ENCODE assay signal across 8 cellular contexts in genomic region chr19:10960314-10961072, GRCh38. TPM values are rescaled to one million over a fixed set of nuclear protein-coding genes. Genes with fewer than 3 reads are reported as not detected.
DNase-seq lines count a peak whose midpoint lies in the region; ATAC-seq and TF ChIP-seq lines count a peak whose summit lies in the region.

SMARCA4 (plus strand) TSS chr19:10961030; CDS start chr19:10984152, 23,122 bp downstream.

- intact Hi-C loops in activated CD4-positive, alpha-beta T cell treated with anti-CD3 and anti-CD28 coated beads for 36 hours (cut with DNase I, micrococcal nuclease): loop anchor here (1.0 to 10.0 kb wide), 20 partner anchors 32 to 1832 kb away; partner anchors contain the start of genes CDKN2D (in 2 of the 2), CARM1 (in 1 of the 2), DNMT1 (in 1 of the 2) and ELOF1 (in 1 of the 2)

- CTCF ChIA-PET in activated CD4-positive, alpha-beta T cell treated with anti-CD3 and anti-CD28 coated beads for 36 hours (lab: Charles Lee): interaction anchor here (0.8 to 3.9 kb wide), 3 partner anchors 16 to 476 kb away, joined by 3 to 24 read pairs (median 4); no protein-coding TSS in a partner anchor

- TF ChIP-seq POLR2A in GM19193 (IDR thresholded peaks at IDR 0.05; ENCODE audit: extremely low read depth, insufficient read depth, insufficient read length): peak; percentile 89

- no peak for TF ChIP-seq CTCF in chondrocyte (IDR thresholded peaks at IDR 0.05)
- no peak for TF ChIP-seq CTCF in kidney epithelial cell (IDR thresholded peaks at IDR 0.05; ENCODE audit: insufficient read depth, low read length, poor library complexity, severe bottlenecking)

- DNase-seq in AG20443 (ENCODE audit: low spot score): peak; percentile 100
- DNase-seq in NCI-H524 (lab: John Stamatoyannopoulos, UW): peak; percentile 90 to 98
- peak; percentile 99 for DNase-seq in activated CD4-positive, alpha-beta T cell treated with anti-CD3 and anti-CD28 coated beads for 36 hours
- peak; percentile 99 for DNase-seq in chondrocyte (ENCODE audit: low spot score)
- DNase-seq in kidney epithelial cell (ENCODE audit: low read depth): peak; percentile 68
- peak; percentile 98 for DNase-seq in stimulated activated CD4-positive, alpha-beta T cell treated with anti-CD3 and anti-CD28 coated beads, Interleukin-15, amount 100 ng/mL, for 24 hours

- peak; percentile 70 for ATAC-seq in HG03442 (IDR thresholded peaks at IDR 0.05; ENCODE audit: unreplicated experiment)
- ATAC-seq in activated CD4-positive, alpha-beta T cell treated with anti-CD3 and anti-CD28 coated beads for 36 hours: peak; percentile 76

- H3K4me3 Mint-ChIP-seq in activated CD4-positive, alpha-beta T cell treated with anti-CD3 and anti-CD28 coated beads for 36 hours: peak within 1 kb of the TSS; percentile 89
- H3K4me3 Mint-ChIP-seq in chondrocyte (ENCODE audit: unreplicated experiment): peak within 1 kb of the TSS; percentile 87

- no peaks in the 10 kb centered on the region for H3K36me3 ChIP-seq in kidney epithelial cell (ENCODE audit: control insufficient read depth, insufficient read depth, low read length)

- H3K27me3 Mint-ChIP-seq in activated CD4-positive, alpha-beta T cell treated with anti-CD3 and anti-CD28 coated beads for 36 hours: no peaks in the 10 kb centered on the region
- no peaks in the 10 kb centered on the region for H3K27me3 Mint-ChIP-seq in chondrocyte (ENCODE audit: low read depth)

- peaks cover 38% of the 10 kb centered on the region for H3K4me1 Mint-ChIP-seq in activated CD4-positive, alpha-beta T cell treated with anti-CD3 and anti-CD28 coated beads for 36 hours
- peaks cover 34% of the 10 kb centered on the region for H3K4me1 Mint-ChIP-seq in chondrocyte (ENCODE audit: low read depth)

- H3K9me3 Mint-ChIP-seq in activated CD4-positive, alpha-beta T cell treated with anti-CD3 and anti-CD28 coated beads for 36 hours (ENCODE audit: low read depth): no peaks in the 10 kb centered on the region
- H3K9me3 Mint-ChIP-seq in chondrocyte (ENCODE audit: low read depth): no peaks in the 10 kb centered on the region

- peaks cover 10% of the 10 kb centered on the region for H3K36me3 Mint-ChIP-seq in activated CD4-positive, alpha-beta T cell treated with anti-CD3 and anti-CD28 coated beads for 36 hours (ENCODE audit: low read depth)
- H3K36me3 Mint-ChIP-seq in chondrocyte (ENCODE audit: low read depth): no peaks in the 10 kb centered on the region

- POLR2A ChIA-PET in activated CD4-positive, alpha-beta T cell treated with anti-CD3 and anti-CD28 coated beads for 36 hours (lab: Charles Lee): interaction anchor here (0.6 kb wide), 1 partner anchor 24 kb away, joined by 6 read pairs; no protein-coding TSS in a partner anchor

- H3K4me3 ChIP-seq in kidney epithelial cell (ENCODE audit: low read depth, low read length): peak within 1 kb of the TSS; percentile 82

- H3K27me3 ChIP-seq in kidney epithelial cell (ENCODE audit: control insufficient read depth, insufficient read depth, low read length): no peaks in the 10 kb centered on the region

- H3K27ac Mint-ChIP-seq in activated CD4-positive, alpha-beta T cell treated with anti-CD3 and anti-CD28 coated beads for 36 hours: peak within 1 kb of the TSS; percentile 90
- peak within 1 kb of the TSS; percentile 93 for H3K27ac Mint-ChIP-seq in chondrocyte (ENCODE audit: unreplicated experiment)

RNA-seq across cellular contexts. Expression of gene SMARCA4, which starts in this region (rescaled TPM):
- total RNA-seq in activated CD4-positive, alpha-beta T cell treated with anti-CD3 and anti-CD28 coated beads for 36 hours: 100 to 1,000 TPM; 102 to 116 TPM
- total RNA-seq in chondrocyte (107 to 121 TPM (median 115 TPM) in 3 replicates), kidney epithelial cell (124 and 189 TPM in 2 replicates)

Comparison
In these comparisons a context has a peak if more than half of its experiments do, and no peak if none do; other contexts are left out.
1. Peak in every context shown above with its lines: DNase-seq, ATAC-seq and H3K4me3 ChIP-seq.